21 cellular contexts compared by ENCODE assay signal in genomic region chr10:16341637-16342036, GRCh38.
"Had no signal": no experiment of that assay in that cellular context is flagged by ENCODE, and none has a peak within 500 bp of the region (broad histone marks: within the 10 kb centered on the region; RNA-seq: fewer than 3 reads in every experiment).

No MANE protein-coding gene starts in this region.

- H3K4me1 ChIP-seq: colonic mucosa, esophagus muscularis mucosa, gastroesophageal sphincter, left ventricle myocardium inferior, lower lobe of right lung, neural progenitor cell, tibial nerve, upper lobe of right lung had no signal

- H3K4me3 ChIP-seq: colonic mucosa, esophagus muscularis mucosa, gastroesophageal sphincter, left ventricle myocardium inferior, lower lobe of right lung, neural progenitor cell, ovary, tibial nerve, upper lobe of right lung had no signal

- H3K27me3 ChIP-seq: colonic mucosa, esophagus muscularis mucosa, gastroesophageal sphincter, neural progenitor cell, ovary, tibial nerve, upper lobe of right lung had no signal

- H3K36me3 ChIP-seq: colonic mucosa, esophagus muscularis mucosa, gastroesophageal sphincter, left ventricle myocardium inferior, lower lobe of right lung, neural progenitor cell, ovary, tibial nerve, upper lobe of right lung had no signal

- H3K27ac ChIP-seq: colonic mucosa, esophagus muscularis mucosa, gastroesophageal sphincter, left ventricle myocardium inferior, lower lobe of right lung, neural progenitor cell, ovary, tibial nerve, upper lobe of right lung had no signal

- H3K9me3 ChIP-seq: colonic mucosa, esophagus muscularis mucosa, gastroesophageal sphincter, left ventricle myocardium inferior, lower lobe of right lung, ovary, upper lobe of right lung had no signal

- DNase-seq: caudate nucleus; colonic mucosa; effector CD4-positive, alpha-beta T cell; endodermal cell; hippocampal formation; left cardiac atrium; left ventricle myocardium inferior; lower lobe of right lung; mesenchymal stem cell; midbrain; nucleus accumbens; ovary; right cardiac atrium; stimulated activated CD4-positive, alpha-beta T cell treated with anti-CD3 and anti-CD28 coated beads, Interleukin-15, amount 100 ng/mL, for 24 hours; stimulated activated CD4-positive, alpha-beta T cell treated with anti-CD3 and anti-CD28 coated beads, Interleukin-1b, Interleukin-23, amount 100 ng/mL, for 48 hours; stimulated activated CD4-positive, alpha-beta T cell treated with anti-CD3 and anti-CD28 coated beads, Interleukin-4, amount 100 ng/mL, for 24 hours; upper lobe of right lung had no signal

- H3K4me2 ChIP-seq: neural progenitor cell had no signal

- H2AFZ ChIP-seq: neural progenitor cell had no signal
